Comparison of ENCODE assay signal across 11 cellular contexts in genomic region chr6:13668291-13668928, GRCh38. TPM values are rescaled to one million over a fixed set of nuclear protein-coding genes. Genes with fewer than 3 reads are reported as not detected.
DNase-seq lines count a peak whose midpoint lies in the region; ATAC-seq and TF ChIP-seq lines count a peak whose summit lies in the region.
"Had no signal": no experiment of that assay in that cellular context is flagged by ENCODE, and none has a peak within 500 bp of the region (broad histone marks: within the 10 kb centered on the region; RNA-seq: fewer than 3 reads in every experiment).

No MANE protein-coding gene starts in this region.

- H3K4me3 ChIP-seq in uterus = no peak overlapping the region
- H3K4me3 ChIP-seq: ovary had no signal

- peak; percentile 86 for ATAC-seq in activated CD8-positive, alpha-beta T cell treated with anti-CD3 and anti-CD28 coated beads for 36 hours
- ATAC-seq in activated CD8-positive, alpha-beta T cell treated with anti-CD3 and anti-CD28 coated beads, Interleukin-2, amount 10 ng/mL, durations not matched to agents 7 days and 5 days = no peak
- ATAC-seq in HG03108 (IDR thresholded peaks at IDR 0.05; ENCODE audit: unreplicated experiment) = peak; percentile 60
- peak; percentile 95 for ATAC-seq in stimulated activated effector memory CD8-positive, alpha-beta T cell treated with anti-CD3 and anti-CD28 coated beads, Interleukin-12 subunit alpha, Interleukin-12 subunit beta, amount 100 ng/mL, for 72 hours
- ATAC-seq in GM21737 (IDR thresholded peaks at IDR 0.05; ENCODE audit: unreplicated experiment) = no peak

- H3K36me3 ChIP-seq in uterus = no peaks in the 10 kb centered on the region
- H3K36me3 ChIP-seq: ovary had no signal

- DNase-seq in activated CD8-positive, alpha-beta T cell treated with anti-CD3 and anti-CD28 coated beads for 36 hours = no peak
- no peak for DNase-seq in activated CD8-positive, alpha-beta T cell treated with anti-CD3 and anti-CD28 coated beads, Interleukin-2, amount 10 ng/mL, durations not matched to agents 7 days and 5 days
- DNase-seq in stimulated activated effector memory CD8-positive, alpha-beta T cell treated with anti-CD3 and anti-CD28 coated beads, Interleukin-12 subunit alpha, Interleukin-12 subunit beta, amount 100 ng/mL, for 72 hours (ENCODE audit: low spot score in 2 of 2) = no peak
- DNase-seq in COR-L47 (lab: John Stamatoyannopoulos, UW) (no peak), uterus (no peak)
- DNase-seq: activated gamma-delta T cell, NCI-H510A treated with DMSO at 0.1 percent for 48 hours, ovary had no signal

- H3K27me3 Mint-ChIP-seq in activated CD8-positive, alpha-beta T cell treated with anti-CD3 and anti-CD28 coated beads for 36 hours = no peaks in the 10 kb centered on the region
- H3K27me3 Mint-ChIP-seq in activated CD8-positive, alpha-beta T cell treated with anti-CD3 and anti-CD28 coated beads, Interleukin-2, amount 10 ng/mL, durations not matched to agents 7 days and 5 days (ENCODE audit: low read depth) = no peaks in the 10 kb centered on the region
- no peaks in the 10 kb centered on the region for H3K27me3 Mint-ChIP-seq in activated naive CD8-positive, alpha-beta T cell

- H3K4me3 Mint-ChIP-seq in activated CD8-positive, alpha-beta T cell treated with anti-CD3 and anti-CD28 coated beads for 36 hours = peak overlapping the region; percentile 22
- no peak overlapping the region for H3K4me3 Mint-ChIP-seq in activated CD8-positive, alpha-beta T cell treated with anti-CD3 and anti-CD28 coated beads, Interleukin-2, amount 10 ng/mL, durations not matched to agents 7 days and 5 days
- peak overlapping the region; percentile 25 for H3K4me3 Mint-ChIP-seq in activated naive CD8-positive, alpha-beta T cell
- peak overlapping the region; percentile 48 for H3K4me3 Mint-ChIP-seq in stimulated activated effector memory CD8-positive, alpha-beta T cell treated with anti-CD3 and anti-CD28 coated beads, Interleukin-12 subunit alpha, Interleukin-12 subunit beta, amount 100 ng/mL, for 72 hours

- H3K4me1 Mint-ChIP-seq in activated CD8-positive, alpha-beta T cell treated with anti-CD3 and anti-CD28 coated beads for 36 hours (ENCODE audit: low read depth) = peaks cover 87% of the 10 kb centered on the region
- peaks cover 70% of the 10 kb centered on the region for H3K4me1 Mint-ChIP-seq in activated CD8-positive, alpha-beta T cell treated with anti-CD3 and anti-CD28 coated beads, Interleukin-2, amount 10 ng/mL, durations not matched to agents 7 days and 5 days (ENCODE audit: low read depth)
- H3K4me1 Mint-ChIP-seq in activated naive CD8-positive, alpha-beta T cell (ENCODE audit: low read depth) = peaks cover 89% of the 10 kb centered on the region
- peaks cover 83% of the 10 kb centered on the region for H3K4me1 Mint-ChIP-seq in stimulated activated effector memory CD8-positive, alpha-beta T cell treated with anti-CD3 and anti-CD28 coated beads, Interleukin-12 subunit alpha, Interleukin-12 subunit beta, amount 100 ng/mL, for 72 hours

- no peak for TF ChIP-seq CTCF in activated CD8-positive, alpha-beta T cell treated with anti-CD3 and anti-CD28 coated beads for 36 hours (IDR thresholded peaks at IDR 0.05)
- TF ChIP-seq CTCF in uterus (IDR thresholded peaks at IDR 0.05) = no peak

- peaks cover 21% of the 10 kb centered on the region for H3K36me3 Mint-ChIP-seq in activated CD8-positive, alpha-beta T cell treated with anti-CD3 and anti-CD28 coated beads for 36 hours (ENCODE audit: low read depth)
- peaks cover 34% of the 10 kb centered on the region for H3K36me3 Mint-ChIP-seq in activated CD8-positive, alpha-beta T cell treated with anti-CD3 and anti-CD28 coated beads, Interleukin-2, amount 10 ng/mL, durations not matched to agents 7 days and 5 days (ENCODE audit: low read depth)
- peaks cover 12% of the 10 kb centered on the region for H3K36me3 Mint-ChIP-seq in activated naive CD8-positive, alpha-beta T cell
- peaks cover 6% of the 10 kb centered on the region for H3K36me3 Mint-ChIP-seq in stimulated activated effector memory CD8-positive, alpha-beta T cell treated with anti-CD3 and anti-CD28 coated beads, Interleukin-12 subunit alpha, Interleukin-12 subunit beta, amount 100 ng/mL, for 72 hours

- no peak for TF ChIP-seq POLR2A in uterus (IDR thresholded peaks at IDR 0.05)

- H3K27ac Mint-ChIP-seq in activated CD8-positive, alpha-beta T cell treated with anti-CD3 and anti-CD28 coated beads for 36 hours = peak overlapping the region; percentile 85
- H3K27ac Mint-ChIP-seq in activated CD8-positive, alpha-beta T cell treated with anti-CD3 and anti-CD28 coated beads, Interleukin-2, amount 10 ng/mL, durations not matched to agents 7 days and 5 days = no peak overlapping the region
- H3K27ac Mint-ChIP-seq in activated naive CD8-positive, alpha-beta T cell = peak overlapping the region; percentile 75
- peak overlapping the region; percentile 79 for H3K27ac Mint-ChIP-seq in stimulated activated effector memory CD8-positive, alpha-beta T cell treated with anti-CD3 and anti-CD28 coated beads, Interleukin-12 subunit alpha, Interleukin-12 subunit beta, amount 100 ng/mL, for 72 hours

- POLR2A ChIA-PET in activated CD8-positive, alpha-beta T cell treated with anti-CD3 and anti-CD28 coated beads for 36 hours (lab: Charles Lee) = interaction anchor here (0.7 kb wide), 1 partner anchor 10 kb away, joined by 3 read pairs; no protein-coding TSS in a partner anchor
- POLR2A ChIA-PET in activated CD8-positive, alpha-beta T cell treated with anti-CD3 and anti-CD28 coated beads, Interleukin-2, amount 10 ng/mL, durations not matched to agents 7 days and 5 days (lab: Charles Lee) = interaction anchor here (0.6 kb wide), 1 partner anchor 41 kb away, joined by 3 read pairs; no protein-coding TSS in a partner anchor

- H3K9me3 Mint-ChIP-seq in activated CD8-positive, alpha-beta T cell treated with anti-CD3 and anti-CD28 coated beads for 36 hours = peaks cover 2% of the 10 kb centered on the region
- peaks cover 13% of the 10 kb centered on the region for H3K9me3 Mint-ChIP-seq in activated CD8-positive, alpha-beta T cell treated with anti-CD3 and anti-CD28 coated beads, Interleukin-2, amount 10 ng/mL, durations not matched to agents 7 days and 5 days (ENCODE audit: insufficient read depth)
- H3K9me3 Mint-ChIP-seq in activated naive CD8-positive, alpha-beta T cell (ENCODE audit: low read depth) = no peaks in the 10 kb centered on the region
- no peaks in the 10 kb centered on the region for H3K9me3 Mint-ChIP-seq in stimulated activated effector memory CD8-positive, alpha-beta T cell treated with anti-CD3 and anti-CD28 coated beads, Interleukin-12 subunit alpha, Interleukin-12 subunit beta, amount 100 ng/mL, for 72 hours

- H3K27ac ChIP-seq in uterus = no peak overlapping the region
- H3K27ac ChIP-seq: ovary had no signal

- H3K9me3 ChIP-seq in uterus = peaks cover 0 to 4% of the 10 kb centered on the region in 2 donors
- H3K9me3 ChIP-seq: ovary had no signal

- peaks cover 0 to 3% of the 10 kb centered on the region in 2 donors for H3K4me1 ChIP-seq in uterus

- no peaks in the 10 kb centered on the region for H3K27me3 ChIP-seq in uterus
- H3K27me3 ChIP-seq: ovary had no signal

- intact Hi-C loops in activated CD8-positive, alpha-beta T cell treated with anti-CD3 and anti-CD28 coated beads for 36 hours (cut with micrococcal nuclease) = no loop called here
- intact Hi-C loops in uterus (cut with DNase I; ENCODE audit: low total_unique reads) = no loop called here

- CTCF ChIA-PET in activated CD8-positive, alpha-beta T cell treated with anti-CD3 and anti-CD28 coated beads for 36 hours (lab: Charles Lee) = interaction anchor here (1.0 kb wide), 1 partner anchor 53 kb away, joined by 3 read pairs; no protein-coding TSS in a partner anchor
- CTCF ChIA-PET in activated CD8-positive, alpha-beta T cell treated with anti-CD3 and anti-CD28 coated beads, Interleukin-2, amount 10 ng/mL, durations not matched to agents 7 days and 5 days (lab: Charles Lee) = interaction anchor here (1.0 kb wide), 1 partner anchor 94 kb away, joined by 4 read pairs; the partner anchor contains the start of gene SIRT5

RNA-seq across cellular contexts. Expression of gene RANBP9, which starts 43.2 kb away (rescaled TPM):
- total RNA-seq in activated CD8-positive, alpha-beta T cell treated with anti-CD3 and anti-CD28 coated beads for 36 hours = 10 to 100 TPM; 53.3 to 56.2 TPM
- total RNA-seq in activated CD8-positive, alpha-beta T cell treated with anti-CD3 and anti-CD28 coated beads, Interleukin-2, amount 10 ng/mL, durations not matched to agents 7 days and 5 days = 10 to 100 TPM; 50.0 to 53.4 TPM
- total RNA-seq in uterus = 10 to 100 TPM; 22.6 to 49.0 (median 40.9) TPM

RNA-seq across cellular contexts. Expression of gene NOL7, which starts 53.3 kb away (rescaled TPM):
- 10 to 100 TPM; 95.2 to 95.8 TPM for total RNA-seq in activated CD8-positive, alpha-beta T cell treated with anti-CD3 and anti-CD28 coated beads for 36 hours
- total RNA-seq in activated CD8-positive, alpha-beta T cell treated with anti-CD3 and anti-CD28 coated beads, Interleukin-2, amount 10 ng/mL, durations not matched to agents 7 days and 5 days = 10 to 100 TPM; 67.3 to 71.6 TPM
- 10 to 100 TPM; 49.4 to 64.7 (median 55.7) TPM for total RNA-seq in uterus

Comparison
In these comparisons a context has a peak if more than half of its experiments do, and no peak if none do; other contexts are left out.
1. ATAC-seq: peak in activated CD8-positive, alpha-beta T cell treated with anti-CD3 and anti-CD28 coated beads for 36 hours (single experiment), HG03108 (single experiment) and stimulated activated effector memory CD8-positive, alpha-beta T cell treated with anti-CD3 and anti-CD28 coated beads, Interleukin-12 subunit alpha, Interleukin-12 subunit beta, amount 100 ng/mL, for 72 hours (single experiment); none in activated CD8-positive, alpha-beta T cell treated with anti-CD3 and anti-CD28 coated beads, Interleukin-2, amount 10 ng/mL, durations not matched to agents 7 days and 5 days (single experiment) and GM21737 (single experiment).